16 cellular contexts compared by ENCODE assay signal in genomic region chr2:239566995-239567580, GRCh38.
"Had no signal": no experiment of that assay in that cellular context is flagged by ENCODE, and none has a peak within 500 bp of the region (broad histone marks: within the 10 kb centered on the region; RNA-seq: fewer than 3 reads in every experiment).

No MANE protein-coding gene starts in this region.

- H3K4me3 ChIP-seq: dorsolateral prefrontal cortex, lung, mucosa of descending colon, skin epidermis had no signal

- DNase-seq: central memory CD4-positive, alpha-beta T cell; cortex of kidney; effector CD8-positive, alpha-beta T cell; left ventricle myocardium superior; nephron progenitor cell; stimulated activated CD4-positive, alpha-beta T cell treated with anti-CD3 and anti-CD28 coated beads, Interleukin-2, amount 100 ng/mL, for 48 hours; stimulated activated naive CD4-positive, alpha-beta T cell treated with Interleukin-2 at 50 U/mL for 16 hours; trophoblast cell had no signal

- H3K27ac ChIP-seq: dorsolateral prefrontal cortex, neutrophil, skin epidermis had no signal

- H3K36me3 ChIP-seq: neutrophil had no signal

- H3K27ac Mint-ChIP-seq: nephron progenitor cell had no signal

- H3K27me3 ChIP-seq: dorsolateral prefrontal cortex had no signal

- H3K4me3 Mint-ChIP-seq: nephron progenitor cell had no signal

- H3K9me3 ChIP-seq: mucosa of descending colon, neutrophil had no signal

- ATAC-seq: esophagus mucosa, left colon, left ventricle myocardium superior, mucosa of descending colon, sciatic nerve had no signal

- H3K9me3 Mint-ChIP-seq: nephron progenitor cell had no signal
